ENCODE assay signal across 9 cellular contexts in genomic region chr1:224223819-224224714, GRCh38. TPM values are rescaled to one million over a fixed set of nuclear protein-coding genes. Genes with fewer than 3 reads are reported as not detected.
DNase-seq lines count a peak whose midpoint lies in the region; ATAC-seq and TF ChIP-seq lines count a peak whose summit lies in the region.
"Had no signal": no experiment of that assay in that cellular context is flagged by ENCODE, and none has a peak within 500 bp of the region (broad histone marks: within the 10 kb centered on the region; RNA-seq: fewer than 3 reads in every experiment).

No MANE protein-coding gene starts in this region.

- TF ChIP-seq POLR2A in tibial nerve (IDR thresholded peaks at IDR 0.05) (no peak), upper lobe of left lung (IDR thresholded peaks at IDR 0.05) (no peak)

- TF ChIP-seq CTCF in tibial nerve (IDR thresholded peaks at IDR 0.05) (no peak), upper lobe of left lung (IDR thresholded peaks at IDR 0.05) (no peak)

- H3K4me3 ChIP-seq in tibial nerve, result no peak overlapping the region
- H3K4me3 ChIP-seq in upper lobe of left lung, result no peak overlapping the region

- DNase-seq in DMS 273 (lab: John Stamatoyannopoulos, UW; ENCODE audit: unreplicated experiment) (peak; percentile 91), NCI-H2029 (lab: John Stamatoyannopoulos, UW) (peak; percentile 85), dedifferentiated amniotic fluid mesenchymal stem cell (ENCODE audit: extremely low spot score) (peak; percentile 52), myocyte (ENCODE audit: low read depth) (peak; percentile 41), tibial nerve (ENCODE audit: low spot score in 2 of 2) (no peak), globus pallidus (ENCODE audit: low spot score) (no peak), upper lobe of left lung (no peak)
- DNase-seq: GF-D8 had no signal

- TF ChIP-seq EP300 in tibial nerve (IDR thresholded peaks at IDR 0.05), result no peak
- TF ChIP-seq EP300 in upper lobe of left lung (IDR thresholded peaks at IDR 0.05), result no peak

- no peaks in the 10 kb centered on the region for H3K9me3 ChIP-seq in tibial nerve
- no peaks in the 10 kb centered on the region for H3K9me3 ChIP-seq in upper lobe of left lung

- H3K36me3 ChIP-seq in tibial nerve (peaks cover 0 to 27% (median 0%) of the 10 kb centered on the region in 3 donors), upper lobe of left lung (peaks cover 8 to 23% (median 15%) of the 10 kb centered on the region in 4 donors)

- H3K27me3 ChIP-seq in tibial nerve (no peaks in the 10 kb centered on the region), upper lobe of left lung (no peaks in the 10 kb centered on the region)

- no peak overlapping the region for H3K27ac ChIP-seq in tibial nerve
- H3K27ac ChIP-seq in upper lobe of left lung, result no peak overlapping the region

- H3K4me1 ChIP-seq in tibial nerve, result no peaks in the 10 kb centered on the region
- H3K4me1 ChIP-seq in upper lobe of left lung, result peaks cover 0 to 12% (median 4%) of the 10 kb centered on the region in 4 donors

- 74 to 79% methylated on average over 12 of the region's 12 CpGs for WGBS in tibial nerve, 2 donors
- WGBS in upper lobe of left lung, 2 donors, result 72 to 75% methylated on average over 12 of the region's 12 CpGs

- ATAC-seq in GM21360 (IDR thresholded peaks at IDR 0.05; ENCODE audit: unreplicated experiment), result no peak
- ATAC-seq in upper lobe of left lung (ENCODE audit: low FRiP score in 2 of 2), result no peak

RNA-seq across cellular contexts. Expression of gene DEGS1, which starts 41.0 kb away (rescaled TPM):
- total RNA-seq in myocyte (92.9 and 93.6 TPM in 2 replicates), tibial nerve (100 to 1,000 TPM in 1 of 4 donors, 10 to 100 TPM in 3; 59.1 to 108 (median 76.7) TPM), upper lobe of left lung (10 to 100 TPM; 24.3 to 79.2 (median 67.4) TPM)
- polyA plus RNA-seq in myocyte (2012), result 79.9 TPM

Comparison
In these comparisons a context has a peak if more than half of its experiments do, and no peak if none do; other contexts are left out.
1. DNase-seq: peak in DMS 273 (single experiment), NCI-H2029 (single experiment), dedifferentiated amniotic fluid mesenchymal stem cell (single experiment) and myocyte (single experiment); none in tibial nerve (0 of 2), globus pallidus (single experiment) and upper lobe of left lung (0 of 2).